8 cellular contexts compared by ENCODE assay signal in the genomic region with DNA sequence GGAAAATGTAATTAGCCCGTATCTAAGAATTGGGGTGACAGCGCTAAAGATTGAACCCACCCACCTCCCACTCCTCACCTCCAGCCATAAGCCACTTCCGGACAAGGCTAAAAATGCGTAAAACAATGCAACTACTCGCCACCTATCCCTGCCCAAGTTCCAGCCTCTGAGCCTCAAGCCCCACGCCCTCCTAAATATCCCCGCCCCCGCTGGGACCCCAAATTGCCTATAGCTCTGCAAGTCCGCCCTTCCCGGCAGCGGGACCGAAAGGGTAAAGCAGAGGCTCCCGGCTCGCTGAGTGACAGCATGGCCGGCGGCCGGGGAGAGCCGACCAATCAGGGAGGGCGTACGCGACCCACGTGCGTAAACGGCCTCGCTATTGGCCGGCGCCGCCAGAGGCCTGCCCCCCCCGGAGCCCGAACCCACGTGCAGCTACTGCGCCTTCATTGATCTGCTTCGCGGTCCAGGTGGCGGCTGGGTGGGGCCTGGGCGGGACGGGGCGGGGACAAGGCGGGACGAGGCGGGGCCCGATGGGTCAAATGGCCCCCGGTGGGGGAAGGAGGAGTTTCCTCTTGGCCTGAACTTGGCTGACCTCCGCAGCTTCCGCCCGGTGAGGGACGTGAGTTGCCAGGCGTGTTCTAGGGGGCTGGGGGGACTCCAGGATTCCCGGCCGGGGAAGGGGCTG. TPM values are rescaled to one million over a fixed set of nuclear protein-coding genes. Genes with fewer than 3 reads are reported as not detected.
A peak's percentile ranks its signal among the peaks of the same experiment; 100 is the strongest.
DNase-seq lines count a peak whose midpoint lies in the region; ATAC-seq and TF ChIP-seq lines count a peak whose summit lies in the region.

TLE6 (plus strand) TSS at position 564 of the 685 bp plus-strand sequence. CDS start 670 bp downstream, outside the sequence.

- no peaks in the 10 kb centered on the region for H4K20me1 ChIP-seq in OCI-LY1 (ENCODE audit: insufficient read depth, low read length)

- peak within 1 kb of the TSS; percentile 45; the same call in 1 of the 2 replicates for H3K4me2 ChIP-seq in OCI-LY1 (ENCODE audit: low read length)

- H3K27ac ChIP-seq in OCI-LY1 (ENCODE audit: low read depth, low read length, poor library complexity, severe bottlenecking) (no peak within 1 kb of the TSS), epithelial cell of prostate (no peak within 1 kb of the TSS)

- no peaks in the 10 kb centered on the region for H3K27me3 ChIP-seq in OCI-LY1 (ENCODE audit: insufficient read depth, low read length)

- TF ChIP-seq CTCF in OCI-LY1 (IDR thresholded peaks at IDR 0.05; ENCODE audit: low read length), result no peak

- no peaks in the 10 kb centered on the region for H3K4me1 ChIP-seq in OCI-LY1 (ENCODE audit: insufficient read depth, low read length, severe bottlenecking)

- H3K36me3 ChIP-seq in OCI-LY1 (ENCODE audit: insufficient read depth, low read length), result no peaks in the 10 kb centered on the region

- peak; percentile 90 for ATAC-seq in GM21528 (IDR thresholded peaks at IDR 0.05; ENCODE audit: low FRiP score, unreplicated experiment)

- H3K9ac ChIP-seq in OCI-LY1 (ENCODE audit: low read length), result no peak within 1 kb of the TSS

- DNase-seq in DMS 273 treated with DMSO at 0.1 percent for 48 hours (lab: John Stamatoyannopoulos, UW), result peak; percentile 90
- peak; percentile 97 for DNase-seq in HuH-7 (ENCODE audit: low spot score)
- DNase-seq in activated T-cell treated with anti-CD3 and anti-CD28 coated beads for 1 hour (ENCODE audit: low read depth), result peak; percentile 85
- peak; percentile 69 for DNase-seq in epithelial cell of prostate (ENCODE audit: low read depth, low spot score)
- DNase-seq in mucosa of gallbladder (ENCODE audit: low spot score), result peak; percentile 97
- DNase-seq in stimulated activated CD8-positive, alpha-beta memory T cell treated with anti-CD3 and anti-CD28 coated beads, Interleukin-4, amount 100 ng/mL, for 1 hour (ENCODE audit: low read depth in 2 of 2, low spot score in 1 of 2), result peak; percentile 72 to 88

- H3K9me3 ChIP-seq in OCI-LY1 (ENCODE audit: low read length), result no peaks in the 10 kb centered on the region

- H3K79me2 ChIP-seq in OCI-LY1 (ENCODE audit: insufficient read depth, low read length), result no peaks in the 10 kb centered on the region

- no peak within 1 kb of the TSS for H2AFZ ChIP-seq in OCI-LY1 (ENCODE audit: low read length)

- H3F3A ChIP-seq in OCI-LY1 (ENCODE audit: insufficient read depth, low read length), result no peaks in the 10 kb centered on the region

- no peak within 1 kb of the TSS for H3K4me3 ChIP-seq in OCI-LY1 (ENCODE audit: low read depth, low read length, poor library complexity, severe bottlenecking)

- H3K9me2 ChIP-seq in OCI-LY1 (ENCODE audit: low read depth, low read length), result no peaks in the 10 kb centered on the region

RNA-seq across cellular contexts. Expression of gene TLE6, which starts in this region (rescaled TPM):
- 0.63 TPM for total RNA-seq in mucosa of gallbladder

Comparison
In these comparisons a context has a peak if more than half of its experiments do, and no peak if none do; other contexts are left out.
1. Peak in DNase-seq in mucosa of gallbladder; RNA of the gene not detected or under 1 TPM.